18 cellular contexts compared by ENCODE assay signal in the genomic region with DNA sequence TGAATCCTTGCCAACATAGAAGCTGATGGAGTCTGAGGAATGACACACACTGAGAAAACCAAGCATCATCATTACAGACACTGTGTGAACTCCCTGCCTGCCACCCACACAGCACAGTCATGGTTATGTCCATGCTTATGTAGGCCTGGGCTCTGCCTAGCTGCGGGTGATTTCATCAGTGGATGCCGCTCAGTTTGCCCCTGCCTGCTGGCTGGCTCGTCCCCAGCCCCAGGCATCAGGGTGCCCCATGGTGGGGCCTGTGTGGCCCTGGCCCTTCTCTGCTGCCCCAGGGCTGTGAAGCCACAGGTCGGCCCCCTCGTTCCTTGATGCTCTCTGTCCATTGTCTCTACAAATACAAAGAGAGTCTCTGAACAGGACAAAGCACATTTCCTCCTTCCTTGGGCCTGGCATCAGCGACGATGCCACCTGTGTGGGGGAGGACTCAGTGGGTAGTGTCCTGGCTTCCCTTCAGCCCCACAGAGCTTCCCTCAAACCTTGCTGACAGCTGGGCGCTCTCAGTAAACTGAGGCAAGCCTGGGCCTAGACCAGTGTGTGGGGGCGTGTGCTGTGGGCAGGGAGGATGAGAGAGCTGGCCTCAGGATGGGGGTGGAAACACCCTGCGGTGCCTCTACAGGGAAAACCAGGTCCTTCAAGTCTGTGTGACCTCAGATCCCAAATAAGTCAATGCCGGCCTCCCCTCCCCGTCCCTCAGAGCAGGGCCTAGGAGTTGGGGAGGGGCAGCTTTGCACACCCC. TPM values are rescaled to one million over a fixed set of nuclear protein-coding genes. Genes with fewer than 3 reads are reported as not detected.
DNase-seq lines count a peak whose midpoint lies in the region; ATAC-seq lines count a peak whose summit lies in the region.
"Had no signal": no experiment of that assay in that cellular context is flagged by ENCODE, and none has a peak within 500 bp of the region (broad histone marks: within the 10 kb centered on the region; RNA-seq: fewer than 3 reads in every experiment).

No MANE protein-coding gene starts in this region.

- no peak overlapping the region for H3K4ac ChIP-seq in mesendoderm (ENCODE audit: low read depth, low read length)

- no peak overlapping the region for H4K5ac ChIP-seq in mesendoderm (ENCODE audit: low read length)

- no peak for DNase-seq in activated T-cell treated with anti-CD3 and anti-CD28 coated beads, Interleukin-2, amount 50 U/mL, for 72 hours
- DNase-seq in activated T-cell treated with anti-CD3 and anti-CD28 coated beads for 4 hours: no peak
- DNase-seq in astrocyte of the hippocampus (ENCODE audit: low read depth, low spot score): peak; percentile 26
- no peak for DNase-seq in mesendoderm
- no peak for DNase-seq in superior temporal gyrus (ENCODE audit: extremely low spot score)
- DNase-seq in CD4-positive, alpha-beta memory T cell: no peak
- DNase-seq: activated CD4-positive, alpha-beta memory T cell treated with anti-CD3 and anti-CD28 coated beads, Interleukin-2, amount 10 ng/mL, durations not matched to agents 7 days and 5 days; colonic mucosa; foreskin keratinocyte; KG1; NCI-H82 had no signal

- no peak overlapping the region for H3K23ac ChIP-seq in mesendoderm (ENCODE audit: low read length)

- no peak overlapping the region for H2BK5ac ChIP-seq in mesendoderm (ENCODE audit: low read length)

- no peaks in the 10 kb centered on the region for H3K79me1 ChIP-seq in mesendoderm (ENCODE audit: low read length)

- H3K27ac ChIP-seq in mesendoderm (ENCODE audit: low read depth, low read length) (no peak overlapping the region), temporal lobe (ENCODE audit: low read depth, low read length) (peak overlapping the region; percentile 11)
- H3K27ac ChIP-seq in CD4-positive, alpha-beta memory T cell (ENCODE audit: low read depth, low read length): no peak overlapping the region
- H3K27ac ChIP-seq: A549, colonic mucosa, foreskin keratinocyte, tibial artery had no signal

- no peak overlapping the region for H3K27ac Mint-ChIP-seq in activated T-cell treated with anti-CD3 and anti-CD28 coated beads, Interleukin-2, amount 50 U/mL, for 72 hours
- no peak overlapping the region for H3K27ac Mint-ChIP-seq in CD4-positive, alpha-beta memory T cell
- H3K27ac Mint-ChIP-seq: activated CD4-positive, alpha-beta memory T cell treated with anti-CD3 and anti-CD28 coated beads, Interleukin-2, amount 10 ng/mL, durations not matched to agents 7 days and 5 days; activated naive CD4-positive, alpha-beta T cell treated with anti-CD3 and anti-CD28 coated beads, Interleukin-2, amount 50 U/mL, for 24 hours; T-helper 2 cell treated with Interferon-gamma antibody and Interleukin-4, amounts not matched to agents 5 μg/mL and 100 μg/mL, for 36 hours had no signal

- no peaks in the 10 kb centered on the region for H3K27me3 ChIP-seq in mesendoderm (ENCODE audit: insufficient read depth, low read length, poor library complexity)
- H3K27me3 ChIP-seq in CD4-positive, alpha-beta memory T cell (ENCODE audit: insufficient read depth, low read length): no peaks in the 10 kb centered on the region
- H3K27me3 ChIP-seq: colonic mucosa, foreskin keratinocyte had no signal

- peak; percentile 20 to 73 for ATAC-seq in activated T-cell treated with anti-CD3 and anti-CD28 coated beads, Interleukin-2, amount 50 U/mL, for 72 hours (replicated peaks in 1 of 2)
- no peak for ATAC-seq in HG03025 (IDR thresholded peaks at IDR 0.05; ENCODE audit: low FRiP score, unreplicated experiment)
- ATAC-seq: A549, foreskin keratinocyte had no signal

- no peak overlapping the region for H3K4me3 ChIP-seq in mesendoderm (ENCODE audit: low read length)
- H3K4me3 ChIP-seq in CD4-positive, alpha-beta memory T cell (ENCODE audit: low read length in 2 of 2): no peak overlapping the region
- H3K4me3 ChIP-seq: A549, colonic mucosa, skin epidermis, tibial artery had no signal

- no peaks in the 10 kb centered on the region for H3K27me3 Mint-ChIP-seq in activated T-cell treated with anti-CD3 and anti-CD28 coated beads, Interleukin-2, amount 50 U/mL, for 72 hours (ENCODE audit: low read depth)
- H3K27me3 Mint-ChIP-seq in CD4-positive, alpha-beta memory T cell: no peaks in the 10 kb centered on the region
- H3K27me3 Mint-ChIP-seq: activated CD4-positive, alpha-beta memory T cell treated with anti-CD3 and anti-CD28 coated beads, Interleukin-2, amount 10 ng/mL, durations not matched to agents 7 days and 5 days; activated naive CD4-positive, alpha-beta T cell treated with anti-CD3 and anti-CD28 coated beads, Interleukin-2, amount 50 U/mL, for 24 hours had no signal

- H3K4me1 Mint-ChIP-seq in activated T-cell treated with anti-CD3 and anti-CD28 coated beads, Interleukin-2, amount 50 U/mL, for 72 hours (ENCODE audit: low read depth): peaks cover 7% of the 10 kb centered on the region
- peaks cover 0 to 2% (median 0%) of the 10 kb centered on the region in 4 donors for H3K4me1 Mint-ChIP-seq in CD4-positive, alpha-beta memory T cell
- H3K4me1 Mint-ChIP-seq: activated naive CD4-positive, alpha-beta T cell treated with anti-CD3 and anti-CD28 coated beads, Interleukin-2, amount 50 U/mL, for 24 hours had no signal

- H3K18ac ChIP-seq in mesendoderm (ENCODE audit: low read length): no peak overlapping the region

- H2AK5ac ChIP-seq in mesendoderm (ENCODE audit: low read length): no peak overlapping the region

- peaks cover 4% of the 10 kb centered on the region for H3K4me1 ChIP-seq in mesendoderm (ENCODE audit: control insufficient read depth, low read depth, low read length)
- H3K4me1 ChIP-seq in CD4-positive, alpha-beta memory T cell (ENCODE audit: insufficient read depth, low read length): no peaks in the 10 kb centered on the region
- H3K4me1 ChIP-seq: A549, colonic mucosa, foreskin keratinocyte had no signal

- H3K79me2 ChIP-seq in mesendoderm (ENCODE audit: control insufficient read depth, insufficient read depth, low read length): no peaks in the 10 kb centered on the region

- no peak overlapping the region for H2BK15ac ChIP-seq in mesendoderm (replicated peaks; ENCODE audit: low read depth)

- no peaks in the 10 kb centered on the region for H3K9me3 ChIP-seq in CD4-positive, alpha-beta memory T cell (ENCODE audit: control insufficient read depth in 1 of 2, low read length in 2 of 2)
- H3K9me3 ChIP-seq: A549, colonic mucosa, tibial artery had no signal

- H3K36me3 ChIP-seq in mesendoderm (ENCODE audit: control insufficient read depth, insufficient read depth, low read length): no peaks in the 10 kb centered on the region
- H3K36me3 ChIP-seq in CD4-positive, alpha-beta memory T cell (ENCODE audit: insufficient read depth, low read length): no peaks in the 10 kb centered on the region
- H3K36me3 ChIP-seq: colonic mucosa, tibial artery had no signal

- H3K9me3 Mint-ChIP-seq in activated T-cell treated with anti-CD3 and anti-CD28 coated beads, Interleukin-2, amount 50 U/mL, for 72 hours: no peaks in the 10 kb centered on the region
- no peaks in the 10 kb centered on the region for H3K9me3 Mint-ChIP-seq in CD4-positive, alpha-beta memory T cell
- H3K9me3 Mint-ChIP-seq: activated CD4-positive, alpha-beta memory T cell treated with anti-CD3 and anti-CD28 coated beads, Interleukin-2, amount 10 ng/mL, durations not matched to agents 7 days and 5 days; activated naive CD4-positive, alpha-beta T cell treated with anti-CD3 and anti-CD28 coated beads, Interleukin-2, amount 50 U/mL, for 24 hours; T-helper 2 cell treated with Interferon-gamma antibody and Interleukin-4, amounts not matched to agents 5 μg/mL and 100 μg/mL, for 36 hours had no signal

- no peak overlapping the region for H4K8ac ChIP-seq in mesendoderm (ENCODE audit: low read depth, low read length)

- H3K4me2 ChIP-seq in mesendoderm (ENCODE audit: low read length): no peak overlapping the region
- H3K4me2 ChIP-seq: A549 had no signal

- POLR2A ChIA-PET in CD4-positive, alpha-beta memory T cell (lab: Charles Lee; ENCODE audit: partially characterized antibody): no interaction called here

- no peak overlapping the region for H2BK120ac ChIP-seq in mesendoderm (ENCODE audit: low read depth, low read length)

- no CpG with 5 or more reads among the region's 12 CpGs for WGBS in mesendoderm (ENCODE audit: extremely low coverage, insufficient coverage, low lambda C conversion rate)

- no peak overlapping the region for H3K4me3 Mint-ChIP-seq in activated T-cell treated with anti-CD3 and anti-CD28 coated beads, Interleukin-2, amount 50 U/mL, for 72 hours
- no peak overlapping the region for H3K4me3 Mint-ChIP-seq in CD4-positive, alpha-beta memory T cell
- H3K4me3 Mint-ChIP-seq: activated CD4-positive, alpha-beta memory T cell treated with anti-CD3 and anti-CD28 coated beads, Interleukin-2, amount 10 ng/mL, durations not matched to agents 7 days and 5 days; activated naive CD4-positive, alpha-beta T cell treated with anti-CD3 and anti-CD28 coated beads, Interleukin-2, amount 50 U/mL, for 24 hours; T-helper 2 cell treated with Interferon-gamma antibody and Interleukin-4, amounts not matched to agents 5 μg/mL and 100 μg/mL, for 36 hours had no signal

- no peak overlapping the region for H3K9ac ChIP-seq in mesendoderm (ENCODE audit: low read length)

- CTCF ChIA-PET in CD4-positive, alpha-beta memory T cell (lab: Charles Lee; ENCODE audit: partially characterized antibody): interaction anchor here (0.8 to 1.3 kb wide), 4 partner anchors 10 to 28 kb away, joined by 3 to 4 read pairs (median 3); no protein-coding TSS in a partner anchor

- intact Hi-C loops in CD4-positive, alpha-beta memory T cell (cut with micrococcal nuclease): no loop called here

- no peaks in the 10 kb centered on the region for H3K36me3 Mint-ChIP-seq in activated T-cell treated with anti-CD3 and anti-CD28 coated beads, Interleukin-2, amount 50 U/mL, for 72 hours (ENCODE audit: insufficient read depth in 2 of 2)
- H3K36me3 Mint-ChIP-seq in CD4-positive, alpha-beta memory T cell: no peaks in the 10 kb centered on the region
- H3K36me3 Mint-ChIP-seq: activated naive CD4-positive, alpha-beta T cell treated with anti-CD3 and anti-CD28 coated beads, Interleukin-2, amount 50 U/mL, for 24 hours had no signal

- peak overlapping the region; percentile 46 for H3K56ac ChIP-seq in mesendoderm (ENCODE audit: low read length)

RNA-seq across cellular contexts. Expression of gene TUB, which starts 20.0 kb away (rescaled TPM):
- under 1 TPM; 0.10 to 0.32 TPM for total RNA-seq in activated T-cell treated with anti-CD3 and anti-CD28 coated beads, Interleukin-2, amount 50 U/mL, for 72 hours
- polyA plus RNA-seq in mesendoderm (2013, experiment 1 of 2): 8.2 TPM
- 7.9 TPM for polyA plus RNA-seq in mesendoderm (2013, experiment 2 of 2)
- 77.0 TPM for total RNA-seq in temporal lobe
- under 1 TPM; 0.26 to 0.36 TPM for total RNA-seq in CD4-positive, alpha-beta memory T cell
- under 1 TPM in 1 of 2 donors, not detected in 1; 0.15 TPM for polyA plus RNA-seq in CD4-positive, alpha-beta memory T cell

Comparison
In these comparisons a context has a peak if more than half of its experiments do, and no peak if none do; other contexts are left out.
1. RNA of gene TUB, which starts 20.0 kb away (total RNA-seq): 77.0 TPM in temporal lobe (single experiment); 0.26 to 0.36 TPM in CD4-positive, alpha-beta memory T cell and 0.10 to 0.32 TPM in activated T-cell treated with anti-CD3 and anti-CD28 coated beads, Interleukin-2, amount 50 U/mL, for 72 hours; every median in the first group is over 10 times any median in the second.